Comparison of ENCODE assay signal across 8 cellular contexts in the genomic region with DNA sequence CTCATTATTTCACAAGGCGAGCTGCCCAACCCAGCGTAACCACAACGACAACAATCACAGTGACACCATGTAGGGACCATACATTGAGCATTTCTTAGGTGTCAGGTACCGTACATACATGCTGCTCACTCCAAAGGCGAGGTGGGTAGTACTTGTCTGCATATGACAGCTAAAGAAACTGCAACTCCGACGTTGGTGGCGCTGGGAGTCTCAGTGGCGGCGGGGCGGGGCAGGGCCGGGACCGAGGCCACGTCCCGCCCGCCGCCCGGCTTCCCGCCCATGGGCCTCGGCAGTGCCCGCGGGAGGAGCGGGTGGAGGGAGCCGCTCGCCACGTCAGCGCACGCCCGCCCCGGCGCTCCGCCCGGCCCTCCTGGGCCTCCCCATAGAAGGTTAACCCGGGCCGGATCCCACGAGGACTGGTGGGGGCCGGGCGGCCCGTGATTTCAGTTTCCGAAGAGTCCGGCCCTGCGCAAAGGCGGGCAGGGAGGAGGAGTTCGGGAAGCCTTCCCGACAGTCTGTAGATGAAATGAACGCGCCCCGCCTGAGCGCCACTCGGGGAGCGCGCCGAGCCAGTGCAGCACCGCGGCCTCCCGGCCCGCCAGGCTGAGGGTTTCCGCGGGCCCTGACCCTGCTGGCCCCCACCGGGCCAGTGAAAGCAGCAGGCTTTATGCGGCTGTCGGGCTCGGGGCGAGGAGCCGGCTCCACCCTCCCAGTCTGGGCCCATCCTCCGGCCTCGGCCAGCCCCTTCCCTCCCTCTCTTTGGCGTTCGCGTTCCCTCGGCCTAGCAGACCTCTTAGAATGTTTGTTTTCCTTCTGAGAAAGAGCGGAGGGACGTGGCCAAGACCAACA.
DNase-seq lines count a peak whose midpoint lies in the region; ATAC-seq and TF ChIP-seq lines count a peak whose summit lies in the region.

No MANE protein-coding gene starts in this region.

- peak overlapping the region; percentile 77 for H3K4me3 ChIP-seq in ACC112 (ENCODE audit: low read depth, low read length)
- peak overlapping the region; percentile 35 to 52 for H3K4me3 ChIP-seq in left lung

- intact Hi-C loops in left lung (cut with DNase I) = loop anchor here in 1 of 2 donors (10.0 kb wide), 1 partner anchor 119 kb away; a partner anchor contains a TSS

- no peak for TF ChIP-seq CTCF in left lung (IDR thresholded peaks at IDR 0.05)

- peak; percentile 80 for DNase-seq in NCI-H345 (lab: John Stamatoyannopoulos, UW)
- peak; percentile 60 to 75 for DNase-seq in activated CD4-positive, alpha-beta T cell treated with anti-CD3 and anti-CD28 coated beads, Interleukin-2, amount 50 U/mL, for 24 hours (ENCODE audit: low read depth in 1 of 2, low spot score in 1 of 2)
- DNase-seq in dedifferentiated amniotic fluid mesenchymal stem cell (ENCODE audit: extremely low spot score) = peak; percentile 87
- DNase-seq in left lung = peak; percentile 95 to 99
- DNase-seq in stimulated activated CD4-positive, alpha-beta T cell treated with anti-CD3 and anti-CD28 coated beads, Interleukin-2, amount 100 ng/mL, for 4 hours (ENCODE audit: low read depth) = peak; percentile 62

- no peaks in the 10 kb centered on the region for H3K36me3 ChIP-seq in ACC112 (ENCODE audit: insufficient read depth, low read length)
- H3K36me3 ChIP-seq in left lung = no peaks in the 10 kb centered on the region

- ATAC-seq in GM18519 (IDR thresholded peaks at IDR 0.05; ENCODE audit: low FRiP score, unreplicated experiment) (peak; percentile 82), HG03025 (IDR thresholded peaks at IDR 0.05; ENCODE audit: low FRiP score, unreplicated experiment) (peak; percentile 88), left lung (peak; percentile 94)

- peaks cover 28% of the 10 kb centered on the region for H3K4me1 ChIP-seq in ACC112 (ENCODE audit: control insufficient read depth, insufficient read depth, low read length, unreplicated experiment)
- H3K4me1 ChIP-seq in left lung = peaks cover 10 to 55% of the 10 kb centered on the region in 2 donors

- H3K79me2 ChIP-seq in ACC112 (ENCODE audit: control insufficient read depth, insufficient read depth, low read length, unreplicated experiment) = no peaks in the 10 kb centered on the region

- H3K9me3 ChIP-seq in left lung = no peaks in the 10 kb centered on the region

- H3K27me3 ChIP-seq in ACC112 (ENCODE audit: insufficient read depth, low read length) (no peaks in the 10 kb centered on the region), left lung (no peaks in the 10 kb centered on the region)

- H3K27ac ChIP-seq in ACC112 (ENCODE audit: low read depth, low read length) (peak overlapping the region; percentile 95), left lung (peak overlapping the region; percentile 97 to 98)

- peak overlapping the region; percentile 87 for H2AFZ ChIP-seq in ACC112 (ENCODE audit: low read length, unreplicated experiment)

Comparison
In these comparisons a context has a peak if more than half of its experiments do, and no peak if none do; other contexts are left out.
1. Peak in every context shown above with its lines: DNase-seq, ATAC-seq, H3K4me3 ChIP-seq and H3K27ac ChIP-seq.